In genomic region chr7:2451171-2452073, GRCh38 we compare ENCODE assay signal across 8 cellular contexts. TPM values are rescaled to one million over a fixed set of nuclear protein-coding genes. Genes with fewer than 3 reads are reported as not detected.
A peak's percentile ranks its signal among the peaks of the same experiment; 100 is the strongest.
DNase-seq lines count a peak whose midpoint lies in the region; ATAC-seq and TF ChIP-seq lines count a peak whose summit lies in the region.

No MANE protein-coding gene starts in this region.

- DNase-seq in CD4-positive, alpha-beta T cell: peak; percentile 61 to 84 (median 72)
- DNase-seq in RKO (ENCODE audit: low spot score): peak; percentile 81
- DNase-seq in activated T-helper 1 cell treated with anti-CD3 and anti-CD28 coated beads, Interleukin-2, amount 50 U/mL, for 16 hours (ENCODE audit: low read depth in 1 of 2, low spot score in 1 of 2): peak; percentile 61
- peak; percentile 65 for DNase-seq in fibroblast of peridontal ligament (ENCODE audit: extremely low read depth)
- peak; percentile 69 for DNase-seq in stimulated activated naive CD4-positive, alpha-beta T cell treated with Interleukin-2 at 50 U/mL for 16 hours (lab: John Stamatoyannopoulos, UW)

- intact Hi-C loops in CD4-positive, alpha-beta T cell (cut with DNase I, micrococcal nuclease): loop anchor here (1.0 to 10.0 kb wide), 5 partner anchors 116 to 703 kb away; no protein-coding TSS in a partner anchor

- H3K9me3 ChIP-seq in CD4-positive, alpha-beta T cell (ENCODE audit: control insufficient read depth, low read length): no peaks in the 10 kb centered on the region
- H3K9me3 ChIP-seq in HUES6 (ENCODE audit: control insufficient read depth, insufficient read depth, low read depth, low read length): no peaks in the 10 kb centered on the region

- no peak overlapping the region for H3K27ac Mint-ChIP-seq in CD4-positive, alpha-beta T cell
- no peak overlapping the region for H3K27ac Mint-ChIP-seq in nephron

- POLR2A ChIA-PET in CD4-positive, alpha-beta T cell (lab: Charles Lee): interaction anchor here (1.3 kb wide), 1 partner anchor 47 kb away, joined by 3 read pairs; no protein-coding TSS in a partner anchor

- no peaks in the 10 kb centered on the region for H3K27me3 Mint-ChIP-seq in CD4-positive, alpha-beta T cell
- peaks cover 3% of the 10 kb centered on the region for H3K27me3 Mint-ChIP-seq in nephron (ENCODE audit: low read depth)

- H3K9me3 Mint-ChIP-seq in CD4-positive, alpha-beta T cell: no peaks in the 10 kb centered on the region
- H3K9me3 Mint-ChIP-seq in nephron: peaks cover 10% of the 10 kb centered on the region

- H3K27ac ChIP-seq in CD4-positive, alpha-beta T cell (ENCODE audit: low read depth, low read length): no peak overlapping the region
- H3K27ac ChIP-seq in HUES6 (ENCODE audit: low read depth, low read length): no peak overlapping the region

- TF ChIP-seq CTCF in CD4-positive, alpha-beta T cell (IDR thresholded peaks at IDR 0.05): peak; percentile 83
- TF ChIP-seq CTCF in nephron (IDR thresholded peaks at IDR 0.05; ENCODE audit: unreplicated experiment in 3 of 3): peak; percentile 84 to 89 (median 88)

- peaks cover 7% of the 10 kb centered on the region for H3K4me1 ChIP-seq in HUES6 (ENCODE audit: control insufficient read depth, insufficient read depth, low read length)

- H3K4me1 Mint-ChIP-seq in CD4-positive, alpha-beta T cell (ENCODE audit: low read depth): no peaks in the 10 kb centered on the region
- no peaks in the 10 kb centered on the region for H3K4me1 Mint-ChIP-seq in nephron

- H3K4me3 ChIP-seq in HUES6 (ENCODE audit: low read depth, low read length): no peak overlapping the region

- peak; percentile 95 for ATAC-seq in CD4-positive, alpha-beta T cell (ENCODE audit: poor library complexity)
- peak; percentile 80 for ATAC-seq in GM19438 (IDR thresholded peaks at IDR 0.05; ENCODE audit: low read depth, unreplicated experiment)

- H3K9ac ChIP-seq in HUES6 (ENCODE audit: low read length): peak overlapping the region; percentile 8

- no peaks in the 10 kb centered on the region for H3K36me3 ChIP-seq in HUES6 (ENCODE audit: control insufficient read depth, insufficient read depth, low read length)

- no peaks in the 10 kb centered on the region for H3K36me3 Mint-ChIP-seq in CD4-positive, alpha-beta T cell (ENCODE audit: low read depth)
- H3K36me3 Mint-ChIP-seq in nephron (ENCODE audit: low read depth): no peaks in the 10 kb centered on the region

- CTCF ChIA-PET in CD4-positive, alpha-beta T cell (lab: Charles Lee): interaction anchor here (0.6 to 1.9 kb wide), 13 partner anchors 13 to 267 kb away, joined by 3 to 13 read pairs (median 3); no protein-coding TSS in a partner anchor

- no peaks in the 10 kb centered on the region for H3K27me3 ChIP-seq in CD4-positive, alpha-beta T cell (ENCODE audit: control insufficient read depth, insufficient read depth, low read length)
- H3K27me3 ChIP-seq in HUES6 (ENCODE audit: control insufficient read depth, insufficient read depth, low read length): no peaks in the 10 kb centered on the region

- no peak overlapping the region for H3K4me3 Mint-ChIP-seq in CD4-positive, alpha-beta T cell
- peak overlapping the region in 2 of 3 experiments; percentile 21 to 32 for H3K4me3 Mint-ChIP-seq in nephron

RNA-seq across cellular contexts. Expression of gene GRIFIN, which starts 24.8 kb away (rescaled TPM):
- not detected for total RNA-seq in CD4-positive, alpha-beta T cell

RNA-seq across cellular contexts. Expression of gene CHST12, which starts 48.0 kb away (rescaled TPM):
- 1 to 10 TPM; 6.6 to 8.6 TPM for total RNA-seq in CD4-positive, alpha-beta T cell
